Comparison of ENCODE assay signal across 1 cellular context in the genomic region with DNA sequence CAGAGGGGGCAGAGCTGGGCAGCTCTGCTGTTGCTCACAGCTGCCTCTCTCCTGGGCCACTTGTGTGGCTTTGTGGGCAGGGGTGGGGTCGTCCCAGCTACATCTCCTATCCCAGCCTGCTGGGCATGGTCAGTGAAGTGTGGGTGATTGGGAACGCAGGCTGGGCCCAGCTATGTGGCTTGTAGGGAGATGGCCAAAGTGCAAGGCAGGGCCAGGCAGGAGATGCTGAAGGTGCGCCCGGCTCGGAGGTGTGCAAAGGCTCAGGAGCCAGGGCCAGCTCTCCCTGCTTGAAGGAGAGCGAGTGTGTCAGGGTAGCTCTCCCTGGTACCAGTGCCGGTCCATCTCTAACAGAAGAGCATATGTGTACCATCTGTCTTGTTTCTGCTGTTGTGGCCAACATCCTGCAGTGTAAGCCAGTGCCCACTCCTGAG.
TF ChIP-seq lines count a peak whose summit lies in the region.

No MANE protein-coding gene starts in this region.

TF ChIP-seq in HepG2, 621 proteins besides CTCF, POLR2A, EP300 and RAD21:
- TF ChIP-seq, protein P1, sequence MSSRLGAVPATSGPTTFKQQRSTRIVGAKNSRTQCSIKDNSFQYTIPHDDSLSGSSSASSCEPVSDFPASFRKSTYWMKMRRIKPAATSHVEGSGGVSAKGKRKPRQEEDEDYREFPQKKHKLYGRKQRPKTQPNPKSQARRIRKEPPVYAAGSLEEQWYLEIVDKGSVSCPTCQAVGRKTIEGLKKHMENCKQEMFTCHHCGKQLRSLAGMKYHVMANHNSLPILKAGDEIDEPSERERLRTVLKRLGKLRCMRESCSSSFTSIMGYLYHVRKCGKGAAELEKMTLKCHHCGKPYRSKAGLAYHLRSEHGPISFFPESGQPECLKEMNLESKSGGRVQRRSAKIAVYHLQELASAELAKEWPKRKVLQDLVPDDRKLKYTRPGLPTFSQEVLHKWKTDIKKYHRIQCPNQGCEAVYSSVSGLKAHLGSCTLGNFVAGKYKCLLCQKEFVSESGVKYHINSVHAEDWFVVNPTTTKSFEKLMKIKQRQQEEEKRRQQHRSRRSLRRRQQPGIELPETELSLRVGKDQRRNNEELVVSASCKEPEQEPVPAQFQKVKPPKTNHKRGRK (CRISPR knock-in tag; IDR thresholded peaks at IDR 0.05) = no peak
- TF ChIP-seq NFE2 (CRISPR knock-in tag; IDR thresholded peaks at IDR 0.05) (no peak), ZNF484 (CRISPR knock-in tag; IDR thresholded peaks at IDR 0.05; ENCODE audit: borderline replicate concordance, low read depth) (no peak), BRCA1 (CRISPR knock-in tag; IDR thresholded peaks at IDR 0.05) (no peak), PAWR (CRISPR knock-in tag; IDR thresholded peaks at IDR 0.05; ENCODE audit: borderline replicate concordance) (no peak), BHLHE40 (IDR thresholded peaks at IDR 0.05; ENCODE audit: low read length) (no peak), ZMYM3 (CRISPR knock-in tag; IDR thresholded peaks at IDR 0.05) (no peak), ARID2 (CRISPR knock-in tag; IDR thresholded peaks at IDR 0.05; ENCODE audit: borderline replicate concordance) (no peak), ATRX (CRISPR knock-in tag; IDR thresholded peaks at IDR 0.05; ENCODE audit: borderline replicate concordance) (no peak), TAF1 (CRISPR knock-in tag; IDR thresholded peaks at IDR 0.05) (no peak), GABPB1 (CRISPR knock-in tag; IDR thresholded peaks at IDR 0.05) (no peak), ZNF230 (CRISPR knock-in tag; IDR thresholded peaks at IDR 0.05) (no peak), MEF2D (CRISPR knock-in tag; IDR thresholded peaks at IDR 0.05) (no peak)
- TF ChIP-seq, protein P2, sequence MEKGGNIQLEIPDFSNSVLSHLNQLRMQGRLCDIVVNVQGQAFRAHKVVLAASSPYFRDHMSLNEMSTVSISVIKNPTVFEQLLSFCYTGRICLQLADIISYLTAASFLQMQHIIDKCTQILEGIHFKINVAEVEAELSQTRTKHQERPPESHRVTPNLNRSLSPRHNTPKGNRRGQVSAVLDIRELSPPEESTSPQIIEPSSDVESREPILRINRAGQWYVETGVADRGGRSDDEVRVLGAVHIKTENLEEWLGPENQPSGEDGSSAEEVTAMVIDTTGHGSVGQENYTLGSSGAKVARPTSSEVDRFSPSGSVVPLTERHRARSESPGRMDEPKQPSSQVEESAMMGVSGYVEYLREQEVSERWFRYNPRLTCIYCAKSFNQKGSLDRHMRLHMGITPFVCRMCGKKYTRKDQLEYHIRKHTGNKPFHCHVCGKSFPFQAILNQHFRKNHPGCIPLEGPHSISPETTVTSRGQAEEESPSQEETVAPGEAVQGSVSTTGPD (CRISPR knock-in tag; IDR thresholded peaks at IDR 0.05) = no peak
TF ChIP-seq in HepG2: peak in this region for 0.
